ENCODE assay signal across 16 cellular contexts in the genomic region with DNA sequence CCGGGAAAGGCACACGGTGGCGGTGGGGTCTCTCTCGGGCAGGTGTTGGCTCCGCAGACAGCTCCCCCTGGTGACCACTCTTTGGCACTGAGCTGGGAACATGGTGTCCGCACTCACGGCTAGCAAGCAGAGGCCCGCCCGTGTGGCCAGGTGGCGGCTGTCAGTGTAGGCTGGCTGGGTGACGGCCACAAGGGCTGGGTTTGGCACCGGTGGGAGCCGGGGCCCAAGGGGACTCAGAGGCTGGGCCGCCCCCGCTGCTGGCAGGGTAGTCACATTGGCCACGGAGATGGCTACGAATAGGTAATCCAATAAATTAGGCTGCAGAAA.
DNase-seq lines count a peak whose midpoint lies in the region; ATAC-seq and TF ChIP-seq lines count a peak whose summit lies in the region.
"Had no signal": no experiment of that assay in that cellular context is flagged by ENCODE, and none has a peak within 500 bp of the region (broad histone marks: within the 10 kb centered on the region; RNA-seq: fewer than 3 reads in every experiment).

No MANE protein-coding gene starts in this region.

- no peak overlapping the region for H3K27ac Mint-ChIP-seq in progenitor cell of endocrine pancreas
- H3K27ac Mint-ChIP-seq: activated T-helper 17 cell treated with anti-CD3 and anti-CD28 coated beads, Interleukin-2, amount 50 U/mL, for 72 hours had no signal

- BruUV-seq in Panc1 (replicated peaks; lab: Mats Ljungman, UMichigan) (no TSS peak), PC-9 (replicated peaks; lab: Mats Ljungman, UMichigan) (no TSS peak)

- H3K36me3 Mint-ChIP-seq in progenitor cell of endocrine pancreas (ENCODE audit: insufficient read depth) = peaks cover 19% of the 10 kb centered on the region

- no peak for ATAC-seq in Right ventricle myocardium superior (ENCODE audit: poor library complexity)
- ATAC-seq in Panc1 = no peak
- no peak for ATAC-seq in HG02571 (IDR thresholded peaks at IDR 0.05; ENCODE audit: unreplicated experiment)
- ATAC-seq: activated T-helper 17 cell treated with anti-CD3 and anti-CD28 coated beads, Interleukin-2, amount 50 U/mL, for 72 hours had no signal

- H3K27ac ChIP-seq in right atrium auricular region (no peak overlapping the region), Panc1 (ENCODE audit: low read length) (no peak overlapping the region), tibial artery (no peak overlapping the region), PC-9 (no peak overlapping the region)
- H3K27ac ChIP-seq: KMS-11, neutrophil had no signal

- H3K79me2 ChIP-seq in PC-9 (ENCODE audit: low read depth) = no peaks in the 10 kb centered on the region

- H3K4me1 ChIP-seq in right atrium auricular region (peaks cover 0 to 10% of the 10 kb centered on the region in 2 donors), Panc1 (ENCODE audit: control insufficient read depth, insufficient read depth, low read length) (no peaks in the 10 kb centered on the region), tibial artery (peaks cover 0 to 8% (median 0%) of the 10 kb centered on the region in 4 donors), PC-9 (replicated peaks; ENCODE audit: insufficient read depth) (no peaks in the 10 kb centered on the region)
- H3K4me1 ChIP-seq: Caco-2 had no signal

- in situ Hi-C loops in Panc1 (cut with HindIII; ENCODE audit: low pct_unique_long_range_greater_than_20kb, low sequenced_read_pairs) = no loop called here

- H3K4me3 ChIP-seq in right atrium auricular region = no peak overlapping the region
- no peak overlapping the region for H3K4me3 ChIP-seq in Panc1 (ENCODE audit: low read depth in 2 of 2, low read length in 2 of 2)
- peak overlapping the region; percentile 40; the same call in 1 of the 2 replicates for H3K4me3 ChIP-seq in iPS-18c (ENCODE audit: insufficient read depth, low read depth, low read length)
- H3K4me3 ChIP-seq in tibial artery = no peak overlapping the region
- H3K4me3 ChIP-seq in PC-9 = no peak overlapping the region

- H3K4me1 Mint-ChIP-seq in progenitor cell of endocrine pancreas (ENCODE audit: low read depth) = no peaks in the 10 kb centered on the region
- H3K4me1 Mint-ChIP-seq: activated T-helper 17 cell treated with anti-CD3 and anti-CD28 coated beads, Interleukin-2, amount 50 U/mL, for 72 hours had no signal

- DNase-seq in Right ventricle myocardium superior (peak; percentile 45), right atrium auricular region (ENCODE audit: low spot score) (no peak), Panc1 (ENCODE audit: low read depth, low spot score) (no peak), tibial artery (peak; percentile 19 to 63), PC-9 (no peak), progenitor cell of endocrine pancreas (ENCODE audit: low spot score, unreplicated experiment) (no peak)
- DNase-seq: hypothalamus, NCI-H146, NCI-H510A, T-helper 9 cell had no signal

- no peaks in the 10 kb centered on the region for H3K36me3 ChIP-seq in right atrium auricular region
- H3K36me3 ChIP-seq in Panc1 (ENCODE audit: control insufficient read depth, insufficient read depth, low read length) = no peaks in the 10 kb centered on the region; the same call in 1 of the 2 replicates
- no peaks in the 10 kb centered on the region for H3K36me3 ChIP-seq in tibial artery
- no peaks in the 10 kb centered on the region for H3K36me3 ChIP-seq in PC-9 (ENCODE audit: low read depth)
- H3K36me3 ChIP-seq: neutrophil had no signal

- POLR2A ChIA-PET in Panc1 (lab: Charles Lee) (no interaction called here), PC-9 (lab: Charles Lee; ENCODE audit: unreplicated experiment) (no interaction called here)

- H3F3A ChIP-seq in PC-9 (ENCODE audit: insufficient read depth, low read depth) = no peaks in the 10 kb centered on the region

- H3K9me3 Mint-ChIP-seq in progenitor cell of endocrine pancreas (ENCODE audit: low read depth) = peaks cover 58% of the 10 kb centered on the region

- no peaks in the 10 kb centered on the region for H3K27me3 Mint-ChIP-seq in progenitor cell of endocrine pancreas

- TF ChIP-seq CTCF in right atrium auricular region (IDR thresholded peaks at IDR 0.05) (no peak), Panc1 (IDR thresholded peaks at IDR 0.05) (0 out of 2 replicates have a peak, but pooled peaks have one; percentile 23), tibial artery (IDR thresholded peaks at IDR 0.05) (no peak), PC-9 (conservative IDR thresholded peaks at IDR 0.05) (no peak; the same call in 1 of the 2 replicates), progenitor cell of endocrine pancreas (IDR thresholded peaks at IDR 0.05; ENCODE audit: unreplicated experiment) (no peak)

- H3K27me3 ChIP-seq in right atrium auricular region (no peaks in the 10 kb centered on the region), Panc1 (ENCODE audit: control insufficient read depth, insufficient read depth, low read length) (peaks cover 2% of the 10 kb centered on the region; the same call in 1 of the 2 replicates), tibial artery (peaks cover 0 to 47% of the 10 kb centered on the region in 2 donors), PC-9 (ENCODE audit: insufficient read depth, low read depth) (peaks cover 14% of the 10 kb centered on the region)

- no peak overlapping the region for H3K4me3 Mint-ChIP-seq in progenitor cell of endocrine pancreas (ENCODE audit: low read depth)
- H3K4me3 Mint-ChIP-seq: activated T-helper 17 cell treated with anti-CD3 and anti-CD28 coated beads, Interleukin-2, amount 50 U/mL, for 72 hours had no signal

- no peak overlapping the region for H2AFZ ChIP-seq in PC-9

- intact Hi-C loops in Right ventricle myocardium superior (cut with DNase I) = no loop called here
- intact Hi-C loops in Panc1 (cut with micrococcal nuclease; ENCODE audit: unreplicated experiment) = no loop called here
- intact Hi-C loops in tibial artery (cut with DNase I; ENCODE audit: low total_unique reads) = no loop called here
- intact Hi-C loops in PC-9 (cut with micrococcal nuclease; ENCODE audit: unreplicated experiment) = no loop called here

- CTCF ChIA-PET in Panc1 (lab: Charles Lee) (no interaction called here), PC-9 (lab: Charles Lee) (no interaction called here)

- H3K4me2 ChIP-seq in PC-9 = no peak overlapping the region
- H3K4me2 ChIP-seq: KMS-11 had no signal

- H3K9me2 ChIP-seq in PC-9 (ENCODE audit: insufficient read depth) = no peaks in the 10 kb centered on the region

- H3K9me3 ChIP-seq in right atrium auricular region (no peaks in the 10 kb centered on the region), Panc1 (ENCODE audit: control insufficient read depth, insufficient read depth, low read depth, low read length) (no peaks in the 10 kb centered on the region), iPS-18c (ENCODE audit: control insufficient read depth, insufficient read depth, low read length) (peaks cover 5% of the 10 kb centered on the region), tibial artery (peaks cover 0 to 30% (median 26%) of the 10 kb centered on the region in 3 donors), PC-9 (ENCODE audit: insufficient read depth, low read depth) (no peaks in the 10 kb centered on the region)
- H3K9me3 ChIP-seq: Caco-2 had no signal

- H4K20me1 ChIP-seq in PC-9 (ENCODE audit: insufficient read depth) = no peaks in the 10 kb centered on the region

Comparison
In these comparisons a context has a peak if more than half of its experiments do, and no peak if none do; other contexts are left out.
1. DNase-seq: peak in Right ventricle myocardium superior (single experiment) and tibial artery (2 of 2); none in right atrium auricular region (single experiment), Panc1 (single experiment), PC-9 (0 of 2) and progenitor cell of endocrine pancreas (single experiment).